Comparison of ENCODE assay signal across 32 cellular contexts in genomic region chr17:35479271-35479670, GRCh38. TPM values are rescaled to one million over a fixed set of nuclear protein-coding genes. Genes with fewer than 3 reads are reported as not detected.
"Had no signal": no experiment of that assay in that cellular context is flagged by ENCODE, and none has a peak within 500 bp of the region (broad histone marks: within the 10 kb centered on the region; RNA-seq: fewer than 3 reads in every experiment).

No MANE protein-coding gene starts in this region.

- H3K27ac Mint-ChIP-seq: activated B cell treated with CpG ODN at 0.5 μM for 24 hours; activated CD4-positive, alpha-beta memory T cell treated with anti-CD3 and anti-CD28 coated beads for 36 hours; activated CD4-positive, alpha-beta T cell treated with anti-CD3 and anti-CD28 coated beads for 36 hours; activated CD4-positive, alpha-beta T cell treated with anti-CD3 and anti-CD28 coated beads, Interleukin-2, amount 10 ng/mL, durations not matched to agents 24 days and 14 days; activated CD8-positive, alpha-beta memory T cell treated with anti-CD3 and anti-CD28 coated beads, Interleukin-2, amount 10 ng/mL, durations not matched to agents 7 days and 5 days; activated naive CD8-positive, alpha-beta T cell; activated T-helper 17 cell treated with anti-CD3 and anti-CD28 coated beads, Interleukin-2, amount 50 U/mL, for 72 hours; dendritic cell treated with granulocyte-macrophage colony-stimulating factor and Interleukin-4, amounts not matched to agents 40 ng/mL and 50 ng/mL, for 4 days; T-helper 2 cell treated with Interferon-gamma antibody and Interleukin-4, amounts not matched to agents 5 μg/mL and 100 μg/mL, for 36 hours had no signal

- H3K4me1 ChIP-seq: esophagus muscularis mucosa, foreskin keratinocyte, gastrocnemius medialis, heart left ventricle had no signal

- DNase-seq: activated B cell treated with CpG ODN at 0.5 μM for 24 hours; activated CD4-positive, alpha-beta memory T cell treated with anti-CD3 and anti-CD28 coated beads for 36 hours; activated CD4-positive, alpha-beta T cell treated with anti-CD3 and anti-CD28 coated beads for 36 hours; activated CD4-positive, alpha-beta T cell treated with anti-CD3 and anti-CD28 coated beads, Interleukin-2, amount 10 ng/mL, durations not matched to agents 24 days and 14 days; activated CD8-positive, alpha-beta memory T cell treated with anti-CD3 and anti-CD28 coated beads, Interleukin-2, amount 10 ng/mL, durations not matched to agents 7 days and 5 days; activated CD8-positive, alpha-beta memory T cell treated with anti-CD3 and anti-CD28 coated beads, Interleukin-2, amount 50 U/mL, for 4 hours; activated CD8-positive, alpha-beta T cell treated with anti-CD3 and anti-CD28 coated beads, Interleukin-2, amount 10 ng/mL, durations not matched to agents 7 days and 5 days; activated effector memory CD4-positive, alpha-beta T cell treated with Interleukin-2 at 50 U/mL for 16 hours; activated gamma-delta T cell treated with Interleukin-2 at 50 U/mL for 16 hours; activated naive CD4-positive, alpha-beta T cell treated with anti-CD3 and anti-CD28 coated beads, Interleukin-2, amount 50 U/mL, for 16 hours; activated naive CD4-positive, alpha-beta T cell treated with Interleukin-2 at 50 U/mL for 16 hours; activated T-cell treated with anti-CD3 and anti-CD28 coated beads, Interleukin-2, amount 50 U/mL, for 1 hour; amniotic stem cell; anterior cingulate cortex; brain microvascular endothelial cell; dorsolateral prefrontal cortex; effector memory CD4-positive, alpha-beta T cell; erythroblast; foreskin keratinocyte; gastrocnemius medialis; glutamatergic neuron; heart left ventricle; T1000; WERI-Rb-1 had no signal

- H3K36me3 ChIP-seq: brain microvascular endothelial cell, esophagus muscularis mucosa, gastrocnemius medialis, WERI-Rb-1 had no signal

- H3K9me3 ChIP-seq: esophagus muscularis mucosa, gastrocnemius medialis had no signal

- H3K4me3 ChIP-seq: coronary artery, dorsolateral prefrontal cortex, esophagus muscularis mucosa, gastrocnemius medialis, heart left ventricle had no signal

- H3K27me3 Mint-ChIP-seq: activated CD4-positive, alpha-beta memory T cell treated with anti-CD3 and anti-CD28 coated beads for 36 hours; activated CD4-positive, alpha-beta T cell treated with anti-CD3 and anti-CD28 coated beads for 36 hours; activated CD4-positive, alpha-beta T cell treated with anti-CD3 and anti-CD28 coated beads, Interleukin-2, amount 10 ng/mL, durations not matched to agents 24 days and 14 days; activated CD8-positive, alpha-beta memory T cell treated with anti-CD3 and anti-CD28 coated beads, Interleukin-2, amount 10 ng/mL, durations not matched to agents 7 days and 5 days; activated naive CD8-positive, alpha-beta T cell; activated T-helper 17 cell treated with anti-CD3 and anti-CD28 coated beads, Interleukin-2, amount 50 U/mL, for 72 hours; central memory CD8-positive, alpha-beta T cell had no signal

- H3K27ac ChIP-seq: brain microvascular endothelial cell, coronary artery, dorsolateral prefrontal cortex, esophagus muscularis mucosa, foreskin keratinocyte, gastrocnemius medialis, heart left ventricle, WERI-Rb-1 had no signal

- H3K9me3 Mint-ChIP-seq: activated B cell treated with CpG ODN at 0.5 μM for 24 hours; activated T-helper 17 cell treated with anti-CD3 and anti-CD28 coated beads, Interleukin-2, amount 50 U/mL, for 72 hours; central memory CD8-positive, alpha-beta T cell had no signal

- H3K4me3 Mint-ChIP-seq: activated B cell treated with CpG ODN at 0.5 μM for 24 hours; activated CD4-positive, alpha-beta memory T cell treated with anti-CD3 and anti-CD28 coated beads for 36 hours; activated CD4-positive, alpha-beta T cell treated with anti-CD3 and anti-CD28 coated beads for 36 hours; activated CD4-positive, alpha-beta T cell treated with anti-CD3 and anti-CD28 coated beads, Interleukin-2, amount 10 ng/mL, durations not matched to agents 24 days and 14 days; activated CD8-positive, alpha-beta memory T cell treated with anti-CD3 and anti-CD28 coated beads, Interleukin-2, amount 10 ng/mL, durations not matched to agents 7 days and 5 days; activated CD8-positive, alpha-beta T cell treated with anti-CD3 and anti-CD28 coated beads, Interleukin-2, amount 10 ng/mL, durations not matched to agents 7 days and 5 days; activated naive CD8-positive, alpha-beta T cell; activated T-helper 17 cell treated with anti-CD3 and anti-CD28 coated beads, Interleukin-2, amount 50 U/mL, for 72 hours; central memory CD8-positive, alpha-beta T cell; dendritic cell treated with granulocyte-macrophage colony-stimulating factor and Interleukin-4, amounts not matched to agents 40 ng/mL and 50 ng/mL, for 4 days; T-helper 1 cell treated with Interleukin-12 subunit alpha and Interleukin-12 subunit beta and Interleukin-4 antibody, amounts not matched to agents 30 μg/mL and 1 μg/mL, for 36 hours; T-helper 2 cell treated with Interferon-gamma antibody and Interleukin-4, amounts not matched to agents 5 μg/mL and 100 μg/mL, for 36 hours had no signal

- H3K4me1 Mint-ChIP-seq: activated B cell treated with CpG ODN at 0.5 μM for 24 hours had no signal

RNA-seq across cellular contexts. Expression of gene SLFN12L, which starts 58.2 kb away (rescaled TPM):
- total RNA-seq: foreskin keratinocyte had no signal
- polyA plus RNA-seq: foreskin keratinocyte had no signal
